Comparison of ENCODE assay signal across 11 cellular contexts in genomic region chr18:57334383-57334782, GRCh38. TPM values are rescaled to one million over a fixed set of nuclear protein-coding genes. Genes with fewer than 3 reads are reported as not detected.
"Had no signal": no experiment of that assay in that cellular context is flagged by ENCODE, and none has a peak within 500 bp of the region (broad histone marks: within the 10 kb centered on the region; RNA-seq: fewer than 3 reads in every experiment).

No MANE protein-coding gene starts in this region.

- H3K4me1 Mint-ChIP-seq: IgD-negative memory B cell had no signal

- H3K4me3 Mint-ChIP-seq: IgD-negative memory B cell had no signal

- H3K4me2 ChIP-seq: KMS-11 had no signal

- FAIRE-seq: HepG2, HTR-8/SVneo, K562 had no signal

- H3K4me3 ChIP-seq: K562 had no signal

- ATAC-seq: K562 had no signal

- H3K9ac ChIP-seq: KMS-11 had no signal

- H3K36me3 Mint-ChIP-seq: IgD-negative memory B cell had no signal

- H3K9me3 Mint-ChIP-seq: IgD-negative memory B cell had no signal

- H3K27ac Mint-ChIP-seq: IgD-negative memory B cell had no signal

- H3K27ac ChIP-seq: HL-60, KMS-11 had no signal

- DNase-seq: IMR-90, KBM-7, KG1 had no signal

RNA-seq across cellular contexts. Expression of gene ST8SIA3, which starts 18.0 kb away (rescaled TPM):
- total RNA-seq: HepG2, HT-29, HT1080, IMR-90, K562 had no signal
- polyA plus RNA-seq: HepG2, IgD-negative memory B cell, IMR-90, K562 had no signal
